Comparison of ENCODE assay signal across 8 cellular contexts in the genomic region with DNA sequence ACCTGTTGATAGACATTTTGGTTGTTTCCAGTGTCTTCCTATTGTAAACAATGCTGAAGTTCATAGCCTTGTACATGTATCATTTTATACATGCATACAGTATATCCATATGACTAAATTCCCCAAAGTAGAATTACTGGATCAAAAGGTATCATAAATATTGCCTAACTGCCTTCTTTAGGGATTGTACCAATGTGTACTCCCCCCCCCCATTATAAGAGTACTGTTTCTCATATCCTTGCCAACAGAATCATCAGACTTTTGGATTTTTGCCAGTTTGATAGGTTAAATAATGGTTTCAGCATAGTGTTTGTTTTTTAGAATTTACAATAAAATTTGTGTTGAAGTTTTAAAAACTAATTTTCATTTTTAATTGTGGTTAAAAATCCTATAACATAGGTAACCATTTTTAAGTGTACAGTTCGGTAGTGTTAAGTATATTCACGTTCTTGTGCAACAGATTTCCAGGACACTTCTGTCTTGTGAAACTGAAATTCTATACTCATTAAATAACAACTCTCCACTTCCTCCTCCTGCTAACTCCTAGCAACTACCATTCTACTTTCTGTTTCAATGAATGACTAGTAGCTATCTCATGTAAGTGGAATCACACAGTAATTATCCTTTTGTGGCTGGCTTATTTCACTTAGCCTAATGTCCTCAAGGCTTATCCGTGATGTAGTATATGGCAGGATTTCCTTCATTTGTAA. TPM values are rescaled to one million over a fixed set of nuclear protein-coding genes. Genes with fewer than 3 reads are reported as not detected.
DNase-seq lines count a peak whose midpoint lies in the region; ATAC-seq and TF ChIP-seq lines count a peak whose summit lies in the region.

No MANE protein-coding gene starts in this region.

- WGBS in neuronal stem cell (ENCODE audit: extremely low coverage in 2 of 2, insufficient read length in 2 of 2, insufficient replicate concordance in 1 of 2), 2 donors, result no CpG with 5 or more reads among the region's 3 CpGs

- no peaks in the 10 kb centered on the region for H3K79me1 ChIP-seq in neuronal stem cell (ENCODE audit: low read depth, low read length)

- H3K27ac ChIP-seq in brain microvascular endothelial cell (peak overlapping the region; percentile 11), neuronal stem cell (replicated peaks; ENCODE audit: low read length) (no peak overlapping the region)

- H3K36me3 ChIP-seq in brain microvascular endothelial cell (replicated peaks) (no peaks in the 10 kb centered on the region), neuronal stem cell (replicated peaks in 1 of 2; ENCODE audit: control insufficient read depth in 2 of 2, insufficient read depth in 2 of 2, low read length in 2 of 2) (no peaks in the 10 kb centered on the region)

- no peaks in the 10 kb centered on the region for H3K9me3 Mint-ChIP-seq in activated T-helper 2 cell treated with anti-CD3 and anti-CD28 coated beads, Interferon-gamma antibody, Interleukin-2, Interleukin-4, amounts not matched to agents 10 μg/mL and 5 μg/mL and 100 μg/mL, durations not matched to agents 14 hours and 24 hours and 36 hours

- no peak overlapping the region for H2BK120ac ChIP-seq in neuronal stem cell (ENCODE audit: low read depth, low read length)

- H3K4me3 ChIP-seq in brain microvascular endothelial cell (ENCODE audit: low read depth, low read length) (no peak overlapping the region), neuronal stem cell (ENCODE audit: low read length in 2 of 2) (no peak overlapping the region)

- no peak overlapping the region for H3K9ac ChIP-seq in neuronal stem cell (ENCODE audit: low read depth, low read length, poor library complexity)

- no peaks in the 10 kb centered on the region for H3K36me3 Mint-ChIP-seq in activated T-helper 2 cell treated with anti-CD3 and anti-CD28 coated beads, Interferon-gamma antibody, Interleukin-2, Interleukin-4, amounts not matched to agents 10 μg/mL and 5 μg/mL and 100 μg/mL, durations not matched to agents 14 hours and 24 hours and 36 hours (ENCODE audit: low read depth)

- no peak overlapping the region for H2BK15ac ChIP-seq in neuronal stem cell (ENCODE audit: low read length)

- no peak for TF ChIP-seq CTCF in brain microvascular endothelial cell (IDR thresholded peaks at IDR 0.05; ENCODE audit: low read depth, low read length, missing control alignments)

- H3K4me1 ChIP-seq in neuronal stem cell (ENCODE audit: control insufficient read depth in 2 of 2, insufficient read depth in 1 of 2, low read depth in 1 of 2, low read length in 2 of 2), result no peaks in the 10 kb centered on the region

- H2AFZ ChIP-seq in neuronal stem cell (ENCODE audit: low read length), result no peak overlapping the region

- no peak overlapping the region for H3K27ac Mint-ChIP-seq in activated T-helper 2 cell treated with anti-CD3 and anti-CD28 coated beads, Interferon-gamma antibody, Interleukin-2, Interleukin-4, amounts not matched to agents 10 μg/mL and 5 μg/mL and 100 μg/mL, durations not matched to agents 14 hours and 24 hours and 36 hours

- H2AK5ac ChIP-seq in neuronal stem cell (ENCODE audit: low read depth, low read length), result no peak overlapping the region

- no peak overlapping the region for H4K91ac ChIP-seq in neuronal stem cell (ENCODE audit: low read depth, low read length, poor library complexity)

- peaks cover 1% of the 10 kb centered on the region for H3K27me3 Mint-ChIP-seq in activated T-helper 2 cell treated with anti-CD3 and anti-CD28 coated beads, Interferon-gamma antibody, Interleukin-2, Interleukin-4, amounts not matched to agents 10 μg/mL and 5 μg/mL and 100 μg/mL, durations not matched to agents 14 hours and 24 hours and 36 hours (ENCODE audit: low read depth)

- no peak overlapping the region for H3K23ac ChIP-seq in neuronal stem cell (ENCODE audit: low read depth, low read length, poor library complexity)

- peak; percentile 99 for ATAC-seq in GM18907 (IDR thresholded peaks at IDR 0.05; ENCODE audit: unreplicated experiment)
- peak; percentile 99 for ATAC-seq in HG03064 (IDR thresholded peaks at IDR 0.05; ENCODE audit: low read depth, unreplicated experiment)

- peaks cover 18% of the 10 kb centered on the region for H3K4me1 Mint-ChIP-seq in activated T-helper 2 cell treated with anti-CD3 and anti-CD28 coated beads, Interferon-gamma antibody, Interleukin-2, Interleukin-4, amounts not matched to agents 10 μg/mL and 5 μg/mL and 100 μg/mL, durations not matched to agents 14 hours and 24 hours and 36 hours (ENCODE audit: low read depth)

- no peak overlapping the region for H3K4me2 ChIP-seq in neuronal stem cell (ENCODE audit: insufficient read depth, low read length, poor library complexity, severe bottlenecking)

- no peak overlapping the region for H2BK5ac ChIP-seq in neuronal stem cell (ENCODE audit: low read length)

- no peak overlapping the region for H4K8ac ChIP-seq in neuronal stem cell (ENCODE audit: low read depth, low read length)

- H3K4ac ChIP-seq in neuronal stem cell (ENCODE audit: low read length), result no peak overlapping the region

- intact Hi-C loops in activated T-helper 2 cell treated with anti-CD3 and anti-CD28 coated beads, Interferon-gamma antibody, Interleukin-2, Interleukin-4, amounts not matched to agents 10 μg/mL and 5 μg/mL and 100 μg/mL, durations not matched to agents 14 hours and 24 hours and 36 hours (cut with micrococcal nuclease), result no loop called here

- no peak overlapping the region for H2BK12ac ChIP-seq in neuronal stem cell (ENCODE audit: low read length)

- no peak overlapping the region for H3K14ac ChIP-seq in neuronal stem cell (ENCODE audit: low read length)

- H3K4me3 Mint-ChIP-seq in activated T-helper 2 cell treated with anti-CD3 and anti-CD28 coated beads, Interferon-gamma antibody, Interleukin-2, Interleukin-4, amounts not matched to agents 10 μg/mL and 5 μg/mL and 100 μg/mL, durations not matched to agents 14 hours and 24 hours and 36 hours (ENCODE audit: low read depth), result no peak overlapping the region

- H3K9me3 ChIP-seq in neuronal stem cell (replicated peaks in 1 of 2; ENCODE audit: control insufficient read depth in 2 of 2, insufficient read depth in 1 of 2, low read depth in 1 of 2, low read length in 2 of 2), result no peaks in the 10 kb centered on the region

- H3K18ac ChIP-seq in neuronal stem cell (ENCODE audit: low read length), result no peak overlapping the region

- in situ Hi-C loops in brain microvascular endothelial cell (cut with HindIII; ENCODE audit: low pct_ligation_motif_present, low sequenced_read_pairs), result no loop called here

- DNase-seq in Ammon's horn (ENCODE audit: low spot score) (peak; percentile 22), NCI-H2107 treated with DMSO at 0.1 percent for 48 hours (lab: John Stamatoyannopoulos, UW; ENCODE audit: unreplicated experiment) (peak; percentile 99), brain microvascular endothelial cell (peak; percentile 28), non-pigmented ciliary epithelial cell (ENCODE audit: low read depth) (peak; percentile 43), neuronal stem cell (ENCODE audit: low spot score) (no peak)
- no peak for DNase-seq in activated T-helper 2 cell treated with anti-CD3 and anti-CD28 coated beads, Interferon-gamma antibody, Interleukin-2, Interleukin-4, amounts not matched to agents 10 μg/mL and 5 μg/mL and 100 μg/mL, durations not matched to agents 14 hours and 24 hours and 36 hours (ENCODE audit: low spot score)

- H3K27me3 ChIP-seq in brain microvascular endothelial cell (replicated peaks) (no peaks in the 10 kb centered on the region), neuronal stem cell (ENCODE audit: control insufficient read depth in 3 of 3, insufficient read depth in 3 of 3, low read depth in 1 of 3, low read length in 3 of 3) (no peaks in the 10 kb centered on the region)

RNA-seq across cellular contexts. Expression of a gene that starts 30.8 kb away (rescaled TPM):
- total RNA-seq in activated T-helper 2 cell treated with anti-CD3 and anti-CD28 coated beads, Interferon-gamma antibody, Interleukin-2, Interleukin-4, amounts not matched to agents 10 μg/mL and 5 μg/mL and 100 μg/mL, durations not matched to agents 14 hours and 24 hours and 36 hours, result 10.3 and 14.7 TPM in 2 replicates
- polyA plus RNA-seq in neuronal stem cell (2013, experiment 1 of 2), result 57.7 TPM
- polyA plus RNA-seq in neuronal stem cell (2013, experiment 2 of 2), result 65.0 TPM

Comparison
In these comparisons a context has a peak if more than half of its experiments do, and no peak if none do; other contexts are left out.
1. DNase-seq: peak in Ammon's horn (single experiment), NCI-H2107 treated with DMSO at 0.1 percent for 48 hours (single experiment), brain microvascular endothelial cell (single experiment) and non-pigmented ciliary epithelial cell (single experiment); none in activated T-helper 2 cell treated with anti-CD3 and anti-CD28 coated beads, Interferon-gamma antibody, Interleukin-2, Interleukin-4, amounts not matched to agents 10 μg/mL and 5 μg/mL and 100 μg/mL, durations not matched to agents 14 hours and 24 hours and 36 hours (single experiment) and neuronal stem cell (single experiment).